Comparison of ENCODE assay signal across 34 cellular contexts in genomic region chr20:45282700-45283528, GRCh38. TPM values are rescaled to one million over a fixed set of nuclear protein-coding genes. Genes with fewer than 3 reads are reported as not detected.
"Had no signal": no experiment of that assay in that cellular context is flagged by ENCODE, and none has a peak within 500 bp of the region (broad histone marks: within the 10 kb centered on the region; RNA-seq: fewer than 3 reads in every experiment).

No MANE protein-coding gene starts in this region.

- H3K4me1 Mint-ChIP-seq: activated CD4-positive, alpha-beta T cell treated with anti-CD3 and anti-CD28 coated beads, Interleukin-2, amount 10 ng/mL, durations not matched to agents 24 days and 14 days; activated naive CD4-positive, alpha-beta T cell treated with anti-CD3 and anti-CD28 coated beads, Interleukin-2, amount 10 ng/mL, durations not matched to agents 7 days and 5 days; brain; neural crest cell had no signal

- H3K4me3 ChIP-seq: ascending aorta, spleen, transverse colon, uterus had no signal

- H3K9me3 ChIP-seq: ascending aorta, spleen, transverse colon, uterus had no signal

- H3K36me3 Mint-ChIP-seq: activated CD4-positive, alpha-beta memory T cell treated with anti-CD3 and anti-CD28 coated beads for 36 hours; activated naive CD4-positive, alpha-beta T cell treated with anti-CD3 and anti-CD28 coated beads, Interleukin-2, amount 10 ng/mL, durations not matched to agents 7 days and 5 days; activated naive CD8-positive, alpha-beta T cell treated with anti-CD3 and anti-CD28 coated beads, Interleukin-2, amount 10 ng/mL, durations not matched to agents 7 days and 5 days; brain; memory B cell had no signal

- FAIRE-seq: frontal cortex, islet of Langerhans had no signal

- H3K27me3 ChIP-seq: ascending aorta, uterus had no signal

- ATAC-seq: effector memory CD8-positive, alpha-beta T cell; left cardiac atrium; right cardiac atrium had no signal

- H3K4me3 Mint-ChIP-seq: activated CD4-positive, alpha-beta memory T cell treated with anti-CD3 and anti-CD28 coated beads for 36 hours; activated CD4-positive, alpha-beta T cell treated with anti-CD3 and anti-CD28 coated beads, Interleukin-2, amount 10 ng/mL, durations not matched to agents 24 days and 14 days; activated naive CD4-positive, alpha-beta T cell treated with anti-CD3 and anti-CD28 coated beads, Interleukin-2, amount 10 ng/mL, durations not matched to agents 7 days and 5 days; activated naive CD8-positive, alpha-beta T cell treated with anti-CD3 and anti-CD28 coated beads, Interleukin-2, amount 10 ng/mL, durations not matched to agents 7 days and 5 days; activated T-cell treated with anti-CD3 and anti-CD28 coated beads, Interleukin-2, amount 50 U/mL, for 24 hours; brain; effector memory CD8-positive, alpha-beta T cell; memory B cell; naive thymus-derived CD4-positive, alpha-beta T cell; neural crest cell; T-helper 1 cell treated with Interleukin-12 subunit alpha and Interleukin-12 subunit beta and Interleukin-4 antibody, amounts not matched to agents 30 μg/mL and 1 μg/mL, for 36 hours had no signal

- DNase-seq: activated CD4-positive, alpha-beta memory T cell treated with anti-CD3 and anti-CD28 coated beads for 36 hours; activated CD4-positive, alpha-beta T cell treated with anti-CD3 and anti-CD28 coated beads, Interleukin-2, amount 10 ng/mL, durations not matched to agents 24 days and 14 days; activated CD4-positive, CD25-positive, alpha-beta regulatory T cell treated with anti-CD3 and anti-CD28 coated beads, Interleukin-2, amount 50 U/mL, for 72 hours; activated CD8-positive, alpha-beta memory T cell treated with anti-CD3 and anti-CD28 coated beads, Interleukin-2, amount 50 U/mL, for 4 hours; activated gamma-delta T cell; activated naive CD4-positive, alpha-beta T cell treated with anti-CD3 and anti-CD28 coated beads, Interleukin-2, amount 10 ng/mL, durations not matched to agents 7 days and 5 days; activated naive CD8-positive, alpha-beta T cell treated with anti-CD3 and anti-CD28 coated beads, Interleukin-2, amount 10 ng/mL, durations not matched to agents 7 days and 5 days; activated T-cell treated with anti-CD3 and anti-CD28 coated beads, Interleukin-2, amount 50 U/mL, for 24 hours; cortex of kidney; effector memory CD8-positive, alpha-beta T cell; glutamatergic neuron; left cardiac atrium; midbrain; naive thymus-derived CD4-positive, alpha-beta T cell; right cardiac atrium; spleen; stimulated activated naive CD4-positive, alpha-beta T cell treated with Interleukin-2 at 50 U/mL for 16 hours; T1000; transverse colon; uterus had no signal

- H3K36me3 ChIP-seq: ascending aorta, spleen, transverse colon, uterus had no signal

- H3K27ac Mint-ChIP-seq: activated CD4-positive, alpha-beta memory T cell treated with anti-CD3 and anti-CD28 coated beads for 36 hours; activated CD4-positive, alpha-beta T cell treated with anti-CD3 and anti-CD28 coated beads, Interleukin-2, amount 10 ng/mL, durations not matched to agents 24 days and 14 days; activated naive CD4-positive, alpha-beta T cell treated with anti-CD3 and anti-CD28 coated beads, Interleukin-2, amount 10 ng/mL, durations not matched to agents 7 days and 5 days; activated naive CD8-positive, alpha-beta T cell treated with anti-CD3 and anti-CD28 coated beads, Interleukin-2, amount 10 ng/mL, durations not matched to agents 7 days and 5 days; activated T-cell treated with anti-CD3 and anti-CD28 coated beads, Interleukin-2, amount 50 U/mL, for 24 hours; effector memory CD8-positive, alpha-beta T cell; memory B cell; T-helper 1 cell treated with Interleukin-12 subunit alpha and Interleukin-12 subunit beta and Interleukin-4 antibody, amounts not matched to agents 30 μg/mL and 1 μg/mL, for 36 hours had no signal

- H3K27ac ChIP-seq: ascending aorta, spleen, transverse colon, uterus had no signal

- H3K4me1 ChIP-seq: ascending aorta, spleen, transverse colon, uterus had no signal

RNA-seq across cellular contexts. Expression of gene RBPJL, which starts 23.7 kb away (rescaled TPM):
- total RNA-seq: activated CD4-positive, alpha-beta memory T cell treated with anti-CD3 and anti-CD28 coated beads for 36 hours; activated CD4-positive, alpha-beta T cell treated with anti-CD3 and anti-CD28 coated beads, Interleukin-2, amount 10 ng/mL, durations not matched to agents 24 days and 14 days; activated CD8-positive, alpha-beta memory T cell treated with anti-CD3 and anti-CD28 coated beads for 36 hours; activated naive CD8-positive, alpha-beta T cell treated with anti-CD3 and anti-CD28 coated beads, Interleukin-2, amount 10 ng/mL, durations not matched to agents 7 days and 5 days; ascending aorta; cardiac septum; chondrocyte; esophagus mucosa; frontal cortex; left cardiac atrium; lower leg skin; naive thymus-derived CD4-positive, alpha-beta T cell; neural crest cell; osteoblast; right cardiac atrium; spleen; temporal lobe; transverse colon; uterus had no signal
- polyA plus RNA-seq: naive thymus-derived CD4-positive, alpha-beta T cell; right cardiac atrium had no signal

RNA-seq across cellular contexts. Expression of gene MATN4, which starts 25.2 kb away (rescaled TPM):
- total RNA-seq: cardiac septum, left cardiac atrium, neural crest cell, spleen, temporal lobe, transverse colon had no signal
- polyA plus RNA-seq: naive thymus-derived CD4-positive, alpha-beta T cell had no signal

RNA-seq across cellular contexts. Expression of gene SLPI, which starts 28.6 kb away (rescaled TPM):
- total RNA-seq: activated CD4-positive, alpha-beta memory T cell treated with anti-CD3 and anti-CD28 coated beads for 36 hours; activated CD4-positive, alpha-beta T cell treated with anti-CD3 and anti-CD28 coated beads, Interleukin-2, amount 10 ng/mL, durations not matched to agents 24 days and 14 days; activated CD8-positive, alpha-beta memory T cell treated with anti-CD3 and anti-CD28 coated beads for 36 hours; activated naive CD8-positive, alpha-beta T cell treated with anti-CD3 and anti-CD28 coated beads, Interleukin-2, amount 10 ng/mL, durations not matched to agents 7 days and 5 days; neural crest cell; temporal lobe had no signal
- polyA plus RNA-seq: naive thymus-derived CD4-positive, alpha-beta T cell had no signal
